In the genomic region with DNA sequence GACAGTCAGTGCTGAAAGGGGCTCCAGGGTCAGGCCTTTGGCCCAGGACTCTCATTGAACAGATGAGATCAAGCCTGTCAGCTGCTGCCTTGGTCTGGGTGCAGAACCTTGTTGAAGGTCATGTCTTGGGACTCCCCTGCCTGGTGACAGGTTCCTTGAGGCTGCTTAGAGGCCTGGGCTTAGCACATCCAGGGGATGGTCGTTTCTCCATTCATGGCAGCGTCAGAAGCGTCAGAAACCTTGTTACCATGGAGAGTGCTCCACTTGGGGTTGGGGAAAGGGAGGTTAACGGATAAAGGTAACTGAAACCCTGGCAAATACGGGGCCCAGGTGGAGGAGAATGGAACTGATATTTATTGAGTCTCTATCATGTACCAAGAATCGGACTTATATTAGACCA, we compare ENCODE assay signal across 9 cellular contexts. TPM values are rescaled to one million over a fixed set of nuclear protein-coding genes. Genes with fewer than 3 reads are reported as not detected.
DNase-seq lines count a peak whose midpoint lies in the region; ATAC-seq and TF ChIP-seq lines count a peak whose summit lies in the region.
"Had no signal": no experiment of that assay in that cellular context is flagged by ENCODE, and none has a peak within 500 bp of the region (broad histone marks: within the 10 kb centered on the region; RNA-seq: fewer than 3 reads in every experiment).

No MANE protein-coding gene starts in this region.

- CTCF ChIA-PET in activated CD8-positive, alpha-beta memory T cell treated with anti-CD3 and anti-CD28 coated beads, Interleukin-2, amount 10 ng/mL, durations not matched to agents 7 days and 5 days (lab: Charles Lee): interaction anchor here (1.4 to 3.7 kb wide), 4 partner anchors 10 to 99 kb away, joined by 4 to 22 read pairs (median 12); a partner anchor contains a TSS

- DNase-seq in activated CD8-positive, alpha-beta memory T cell treated with anti-CD3 and anti-CD28 coated beads, Interleukin-2, amount 10 ng/mL, durations not matched to agents 7 days and 5 days: no peak
- DNase-seq in activated CD8-positive, alpha-beta memory T cell treated with anti-CD3 and anti-CD28 coated beads for 24 hours: no peak
- no peak for DNase-seq in activated naive CD8-positive, alpha-beta T cell treated with anti-CD3 and anti-CD28 coated beads, Interleukin-2, amount 10 ng/mL, durations not matched to agents 7 days and 5 days
- DNase-seq in left lung (no peak), tibial artery (no peak), NCI-H345 (lab: John Stamatoyannopoulos, UW) (no peak)

- peaks cover 50% of the 10 kb centered on the region for H3K36me3 Mint-ChIP-seq in activated CD8-positive, alpha-beta memory T cell treated with anti-CD3 and anti-CD28 coated beads, Interleukin-2, amount 10 ng/mL, durations not matched to agents 7 days and 5 days
- peaks cover 29% of the 10 kb centered on the region for H3K36me3 Mint-ChIP-seq in activated naive CD8-positive, alpha-beta T cell treated with anti-CD3 and anti-CD28 coated beads, Interleukin-2, amount 10 ng/mL, durations not matched to agents 7 days and 5 days

- peak overlapping the region; percentile 99 for H3K27ac Mint-ChIP-seq in activated CD8-positive, alpha-beta memory T cell treated with anti-CD3 and anti-CD28 coated beads, Interleukin-2, amount 10 ng/mL, durations not matched to agents 7 days and 5 days
- peak overlapping the region; percentile 98 for H3K27ac Mint-ChIP-seq in activated naive CD8-positive, alpha-beta T cell treated with anti-CD3 and anti-CD28 coated beads, Interleukin-2, amount 10 ng/mL, durations not matched to agents 7 days and 5 days

- H3K4me3 Mint-ChIP-seq in activated CD8-positive, alpha-beta memory T cell treated with anti-CD3 and anti-CD28 coated beads, Interleukin-2, amount 10 ng/mL, durations not matched to agents 7 days and 5 days: peak overlapping the region; percentile 92
- peak overlapping the region; percentile 98 for H3K4me3 Mint-ChIP-seq in activated naive CD8-positive, alpha-beta T cell treated with anti-CD3 and anti-CD28 coated beads, Interleukin-2, amount 10 ng/mL, durations not matched to agents 7 days and 5 days

- H3K9me3 ChIP-seq in left lung (no peaks in the 10 kb centered on the region), tibial artery (no peaks in the 10 kb centered on the region)

- peaks cover 61% of the 10 kb centered on the region for H3K4me1 Mint-ChIP-seq in activated CD8-positive, alpha-beta memory T cell treated with anti-CD3 and anti-CD28 coated beads, Interleukin-2, amount 10 ng/mL, durations not matched to agents 7 days and 5 days
- H3K4me1 Mint-ChIP-seq in activated naive CD8-positive, alpha-beta T cell treated with anti-CD3 and anti-CD28 coated beads, Interleukin-2, amount 10 ng/mL, durations not matched to agents 7 days and 5 days: peaks cover 36% of the 10 kb centered on the region

- ATAC-seq in activated CD8-positive, alpha-beta memory T cell treated with anti-CD3 and anti-CD28 coated beads, Interleukin-2, amount 10 ng/mL, durations not matched to agents 7 days and 5 days: no peak
- ATAC-seq in activated naive CD8-positive, alpha-beta T cell treated with anti-CD3 and anti-CD28 coated beads, Interleukin-2, amount 10 ng/mL, durations not matched to agents 7 days and 5 days (ENCODE audit: low read depth): no peak
- ATAC-seq in left lung (no peak), GM19324 (IDR thresholded peaks at IDR 0.05; ENCODE audit: low FRiP score, unreplicated experiment) (no peak), GM21447 (IDR thresholded peaks at IDR 0.05; ENCODE audit: unreplicated experiment) (no peak)

- TF ChIP-seq CTCF in left lung (IDR thresholded peaks at IDR 0.05): no peak
- no peak for TF ChIP-seq CTCF in tibial artery (IDR thresholded peaks at IDR 0.05)

- H3K27me3 Mint-ChIP-seq in activated CD8-positive, alpha-beta memory T cell treated with anti-CD3 and anti-CD28 coated beads, Interleukin-2, amount 10 ng/mL, durations not matched to agents 7 days and 5 days: no peaks in the 10 kb centered on the region
- H3K27me3 Mint-ChIP-seq in activated naive CD8-positive, alpha-beta T cell treated with anti-CD3 and anti-CD28 coated beads, Interleukin-2, amount 10 ng/mL, durations not matched to agents 7 days and 5 days: no peaks in the 10 kb centered on the region

- H3K27ac ChIP-seq in left lung (peak overlapping the region; percentile 88 to 92), tibial artery (peak overlapping the region; percentile 43 to 90)

- H3K9me3 Mint-ChIP-seq in activated CD8-positive, alpha-beta memory T cell treated with anti-CD3 and anti-CD28 coated beads, Interleukin-2, amount 10 ng/mL, durations not matched to agents 7 days and 5 days (ENCODE audit: low read depth): no peaks in the 10 kb centered on the region
- H3K9me3 Mint-ChIP-seq in activated naive CD8-positive, alpha-beta T cell treated with anti-CD3 and anti-CD28 coated beads, Interleukin-2, amount 10 ng/mL, durations not matched to agents 7 days and 5 days: no peaks in the 10 kb centered on the region

- no peaks in the 10 kb centered on the region for H3K27me3 ChIP-seq in left lung
- H3K27me3 ChIP-seq in tibial artery: no peaks in the 10 kb centered on the region

- peaks cover 33 to 61% of the 10 kb centered on the region in 2 donors for H3K4me1 ChIP-seq in left lung
- H3K4me1 ChIP-seq in tibial artery: peaks cover 0 to 61% (median 45%) of the 10 kb centered on the region in 4 donors

- peaks cover 0 to 26% of the 10 kb centered on the region in 2 donors for H3K36me3 ChIP-seq in left lung
- H3K36me3 ChIP-seq in tibial artery: peaks cover 10 to 25% (median 11%) of the 10 kb centered on the region in 3 donors

- POLR2A ChIA-PET in activated naive CD8-positive, alpha-beta T cell treated with anti-CD3 and anti-CD28 coated beads, Interleukin-2, amount 10 ng/mL, durations not matched to agents 7 days and 5 days (lab: Charles Lee): interaction anchor here (0.6 to 6.0 kb wide), 9 partner anchors 8 to 370 kb away, joined by 3 to 76 read pairs (median 6); a partner anchor contains a TSS

- intact Hi-C loops in left lung (cut with DNase I) (no loop called here), tibial artery (cut with DNase I; ENCODE audit: low total_unique reads) (no loop called here)

- peak overlapping the region; percentile 88 to 100 for H3K4me3 ChIP-seq in left lung
- peak overlapping the region in 1 of 2 donors; percentile 82 for H3K4me3 ChIP-seq in tibial artery

RNA-seq across cellular contexts. Expression of a gene that starts 8.8 kb away (rescaled TPM):
- total RNA-seq in activated CD8-positive, alpha-beta memory T cell treated with anti-CD3 and anti-CD28 coated beads, Interleukin-2, amount 10 ng/mL, durations not matched to agents 7 days and 5 days: 10 to 100 TPM; 79.1 to 90.6 TPM
- total RNA-seq in activated naive CD8-positive, alpha-beta T cell treated with anti-CD3 and anti-CD28 coated beads, Interleukin-2, amount 10 ng/mL, durations not matched to agents 7 days and 5 days: 10 to 100 TPM; 68.2 to 70.2 TPM
- 10 to 100 TPM; 51.5 to 53.6 TPM for total RNA-seq in left lung

RNA-seq across cellular contexts. Expression of a gene that starts 9.0 kb away (rescaled TPM):
- total RNA-seq in activated CD8-positive, alpha-beta memory T cell treated with anti-CD3 and anti-CD28 coated beads, Interleukin-2, amount 10 ng/mL, durations not matched to agents 7 days and 5 days: 1,000 to 10,000 TPM; 1,421 to 1,557 TPM
- total RNA-seq in activated naive CD8-positive, alpha-beta T cell treated with anti-CD3 and anti-CD28 coated beads, Interleukin-2, amount 10 ng/mL, durations not matched to agents 7 days and 5 days: 1,000 to 10,000 TPM; 1,398 to 1,411 TPM
- total RNA-seq in left lung: 1,000 to 10,000 TPM in 1 of 2 donors, 100 to 1,000 TPM in 1; 986 to 1,164 TPM

RNA-seq across cellular contexts. Expression of a gene that starts 17.5 kb away (rescaled TPM):
- total RNA-seq in activated CD8-positive, alpha-beta memory T cell treated with anti-CD3 and anti-CD28 coated beads, Interleukin-2, amount 10 ng/mL, durations not matched to agents 7 days and 5 days: not detected
- not detected for total RNA-seq in activated naive CD8-positive, alpha-beta T cell treated with anti-CD3 and anti-CD28 coated beads, Interleukin-2, amount 10 ng/mL, durations not matched to agents 7 days and 5 days
- 1 to 10 TPM in 1 of 2 donors, not detected in 1; 3.6 TPM for total RNA-seq in left lung
- total RNA-seq: HT1080 had no signal
